In the genomic region with DNA sequence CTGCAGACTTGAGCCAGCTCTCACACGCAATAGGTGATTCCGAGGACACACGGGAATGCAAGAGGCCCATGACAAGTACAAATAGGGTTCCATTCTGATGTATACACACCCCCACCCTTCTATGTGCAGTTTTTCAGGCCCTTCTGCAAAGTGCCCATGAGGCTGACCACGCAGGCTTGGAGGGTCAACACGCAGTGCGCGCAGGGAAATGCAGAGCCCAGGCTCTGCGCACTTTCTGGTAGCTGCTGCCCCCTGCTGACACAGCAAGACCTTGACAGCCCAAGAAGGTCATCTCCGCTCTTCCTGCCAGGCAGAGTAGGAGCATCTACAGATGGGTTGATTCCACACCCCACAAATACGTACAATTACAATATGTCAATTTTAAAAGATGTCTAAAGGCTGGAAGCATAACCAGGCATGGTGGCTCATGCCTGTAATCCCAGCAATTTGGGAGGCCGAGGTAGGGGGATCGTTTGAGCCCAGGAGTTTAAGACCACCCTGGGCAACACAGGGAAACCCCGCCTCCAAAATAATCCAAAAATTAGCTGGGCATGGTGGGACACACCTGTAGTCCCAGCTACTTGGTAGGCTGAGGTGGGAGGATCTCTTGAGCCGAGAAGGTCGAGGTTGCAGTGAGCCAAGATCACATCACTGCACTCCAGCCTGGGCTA, we compare ENCODE assay signal across 1 cellular context.
TF ChIP-seq lines count a peak whose summit lies in the region.

No MANE protein-coding gene starts in this region.

TF ChIP-seq in H1, 55 proteins besides CTCF, POLR2A, EP300 and RAD21:
- TF ChIP-seq SIX5 (IDR thresholded peaks at IDR 0.05; ENCODE audit: low read depth, low read length) (no peak), CBX8 (IDR thresholded peaks at IDR 0.05; ENCODE audit: borderline replicate concordance, low read depth, low read length) (no peak), CHD1 (IDR thresholded peaks at IDR 0.05; ENCODE audit: low read depth, low read length) (no peak), CEBPB (IDR thresholded peaks at IDR 0.05; ENCODE audit: low read depth, low read length) (no peak), SP1 (IDR thresholded peaks at IDR 0.05; ENCODE audit: low read depth, low read length) (no peak), CHD7 (IDR thresholded peaks at IDR 0.05; ENCODE audit: insufficient replicate concordance, low read length) (no peak), SP4 (IDR thresholded peaks at IDR 0.05; ENCODE audit: low read length) (no peak), JUND (IDR thresholded peaks at IDR 0.05; ENCODE audit: low read length) (no peak), YY1 (IDR thresholded peaks at IDR 0.05; ENCODE audit: low read depth, low read length) (no peak), E2F6 (IDR thresholded peaks at IDR 0.05) (no peak), GTF2F1 (IDR thresholded peaks at IDR 0.05; ENCODE audit: borderline replicate concordance, low read depth, low read length) (no peak)
